8 cellular contexts compared by ENCODE assay signal in genomic region chr19:13014101-13014920, GRCh38. TPM values are rescaled to one million over a fixed set of nuclear protein-coding genes. Genes with fewer than 3 reads are reported as not detected.
DNase-seq lines count a peak whose midpoint lies in the region; ATAC-seq and TF ChIP-seq lines count a peak whose summit lies in the region.

No MANE protein-coding gene starts in this region.

- no peaks in the 10 kb centered on the region for H3K9me3 ChIP-seq in BLaER1 treated with 17β-estradiol and CSF1 and Interleukin-3, amounts not matched to agents 10 nM and 100 nM (replicated peaks in 1 of 11)
- H3K9me3 ChIP-seq in Panc1 (ENCODE audit: control insufficient read depth, insufficient read depth, low read depth, low read length) = no peaks in the 10 kb centered on the region

- H3K9ac ChIP-seq in BLaER1 treated with 17β-estradiol and CSF1 and Interleukin-3, amounts not matched to agents 10 nM and 100 nM = peak overlapping the region; percentile 54 to 80 (median 68)

- peak; percentile 17; the same call in 1 of the 2 replicates for ATAC-seq in Panc1

- peaks cover 90 to 100% (median 98%) of the 10 kb centered on the region in 11 experiments for H3K27me3 ChIP-seq in BLaER1 treated with 17β-estradiol and CSF1 and Interleukin-3, amounts not matched to agents 10 nM and 100 nM
- no peaks in the 10 kb centered on the region for H3K27me3 ChIP-seq in Panc1 (ENCODE audit: control insufficient read depth, insufficient read depth, low read length)

- H3K36me3 Mint-ChIP-seq in endothelial cell (ENCODE audit: low read depth, unreplicated experiment) (no peaks in the 10 kb centered on the region), progenitor cell of endocrine pancreas (ENCODE audit: insufficient read depth) (no peaks in the 10 kb centered on the region), nephron progenitor cell (ENCODE audit: low read depth) (no peaks in the 10 kb centered on the region)

- no peaks in the 10 kb centered on the region for H3K36me3 ChIP-seq in BLaER1 treated with 17β-estradiol and CSF1 and Interleukin-3, amounts not matched to agents 10 nM and 100 nM
- H3K36me3 ChIP-seq in Panc1 (ENCODE audit: control insufficient read depth, insufficient read depth, low read length) = no peaks in the 10 kb centered on the region

- peak overlapping the region; percentile 77 to 99 (median 91) for H3K4me2 ChIP-seq in BLaER1 treated with 17β-estradiol and CSF1 and Interleukin-3, amounts not matched to agents 10 nM and 100 nM

- H3K4me1 ChIP-seq in BLaER1 treated with 17β-estradiol and CSF1 and Interleukin-3, amounts not matched to agents 10 nM and 100 nM = peaks cover 60 to 99% (median 91%) of the 10 kb centered on the region in 10 experiments
- H3K4me1 ChIP-seq in Panc1 (ENCODE audit: control insufficient read depth, insufficient read depth, low read length) = peaks cover 64% of the 10 kb centered on the region

- H3K27ac ChIP-seq in BLaER1 treated with 17β-estradiol and CSF1 and Interleukin-3, amounts not matched to agents 10 nM and 100 nM = peak overlapping the region in 8 of 11 experiments; percentile 54 to 75 (median 66); a peak in 15 of 22 replicates
- H3K27ac ChIP-seq in Panc1 (ENCODE audit: low read length) = peak overlapping the region; percentile 99

- CTCF ChIA-PET in Panc1 (lab: Charles Lee) (no interaction called here), GM10248 (lab: Yijun Ruan, JAX) (interaction anchor here (1.2 to 2.6 kb wide), 11 partner anchors 16 to 91 kb away, joined by 3 to 15 read pairs (median 6); no protein-coding TSS in a partner anchor)

- H3K27ac Mint-ChIP-seq in endothelial cell (ENCODE audit: unreplicated experiment) (no peak overlapping the region), progenitor cell of endocrine pancreas (no peak overlapping the region), nephron progenitor cell (no peak overlapping the region)

- no peaks in the 10 kb centered on the region for H3K9me3 Mint-ChIP-seq in endothelial cell (ENCODE audit: unreplicated experiment)
- H3K9me3 Mint-ChIP-seq in progenitor cell of endocrine pancreas (ENCODE audit: low read depth) = no peaks in the 10 kb centered on the region
- H3K9me3 Mint-ChIP-seq in nephron progenitor cell = no peaks in the 10 kb centered on the region

- H3K27me3 Mint-ChIP-seq in endothelial cell (ENCODE audit: unreplicated experiment) (peaks cover 46% of the 10 kb centered on the region), progenitor cell of endocrine pancreas (peaks cover 93% of the 10 kb centered on the region), nephron progenitor cell (ENCODE audit: low read depth, poor library complexity) (peaks cover 100% of the 10 kb centered on the region)

- BruUV-seq in Panc1 (replicated peaks; lab: Mats Ljungman, UMichigan) = TSS peak; percentile 51

- intact Hi-C loops in Panc1 (cut with micrococcal nuclease; ENCODE audit: unreplicated experiment) = no loop called here

- DNase-seq in Panc1 (ENCODE audit: low read depth, low spot score) (no peak), endothelial cell (ENCODE audit: low spot score) (no peak), nucleus accumbens (lab: John Stamatoyannopoulos, UW) (peak in 45 of 56 donors; percentile 33 to 84 (median 62)), GM10248 (ENCODE audit: extremely low spot score) (no peak), OCI-M1 (lab: John Stamatoyannopoulos, UW) (no peak), progenitor cell of endocrine pancreas (ENCODE audit: low spot score, unreplicated experiment) (no peak), nephron progenitor cell (no peak)

- TF ChIP-seq CTCF in Panc1 (IDR thresholded peaks at IDR 0.05) (no peak), endothelial cell (IDR thresholded peaks at IDR 0.05; ENCODE audit: unreplicated experiment) (no peak), GM10248 (IDR thresholded peaks at IDR 0.05; ENCODE audit: control extremely low read depth, extremely low read depth, low read depth, missing control alignments) (no peak), progenitor cell of endocrine pancreas (IDR thresholded peaks at IDR 0.05; ENCODE audit: unreplicated experiment) (no peak), nephron progenitor cell (IDR thresholded peaks at IDR 0.05) (no peak)

- in situ Hi-C loops in Panc1 (cut with HindIII; ENCODE audit: low pct_unique_long_range_greater_than_20kb, low sequenced_read_pairs) = no loop called here

- POLR2A ChIA-PET in Panc1 (lab: Charles Lee) (interaction anchor here (0.7 to 0.8 kb wide), 2 partner anchors 26 to 112 kb away, joined by 5 to 7 read pairs; no protein-coding TSS in a partner anchor), GM10248 (lab: Yijun Ruan, JAX) (interaction anchor here (0.7 kb wide), 2 partner anchors 89 to 91 kb away, joined by 3 read pairs; no protein-coding TSS in a partner anchor)

- H3K4me3 ChIP-seq in BLaER1 treated with 17β-estradiol and CSF1 and Interleukin-3, amounts not matched to agents 10 nM and 100 nM = peak overlapping the region; percentile 45 to 66 (median 54)
- H3K4me3 ChIP-seq in Panc1 (ENCODE audit: low read depth in 2 of 2, low read length in 2 of 2) = peak overlapping the region; percentile 21 to 51

- H3K4me3 Mint-ChIP-seq in endothelial cell (ENCODE audit: unreplicated experiment) (peak overlapping the region; percentile 49), progenitor cell of endocrine pancreas (ENCODE audit: low read depth) (no peak overlapping the region), nephron progenitor cell (no peak overlapping the region)

- H3K4me1 Mint-ChIP-seq in endothelial cell (ENCODE audit: unreplicated experiment) (peaks cover 40% of the 10 kb centered on the region), progenitor cell of endocrine pancreas (ENCODE audit: low read depth) (no peaks in the 10 kb centered on the region), nephron progenitor cell (peaks cover 16% of the 10 kb centered on the region)

- peaks cover 3 to 98% (median 87%) of the 10 kb centered on the region in 11 experiments; a peak in 21 of 22 replicates for H4K20me1 ChIP-seq in BLaER1 treated with 17β-estradiol and CSF1 and Interleukin-3, amounts not matched to agents 10 nM and 100 nM

RNA-seq across cellular contexts. Expression of gene NFIX, which starts 19.0 kb away (rescaled TPM):
- total RNA-seq in Panc1 (2021; ENCODE audit: unreplicated experiment) (144 TPM), endothelial cell (ENCODE audit: unreplicated experiment) (9.9 TPM), progenitor cell of endocrine pancreas (0.46 and 0.51 TPM in 2 replicates)
- 107 TPM for polyA plus RNA-seq in Panc1 (2012; ENCODE audit: insufficient read length)

RNA-seq across cellular contexts. Expression of gene DAND5, which starts 44.9 kb away (rescaled TPM):
- 0.54 TPM for total RNA-seq in Panc1 (2021; ENCODE audit: unreplicated experiment)
- 1.5 TPM for polyA plus RNA-seq in Panc1 (2012; ENCODE audit: insufficient read length)
- total RNA-seq in endothelial cell (ENCODE audit: unreplicated experiment) = 0.69 TPM
- total RNA-seq in progenitor cell of endocrine pancreas = not detected in 2 replicates

RNA-seq across cellular contexts. Expression of gene GADD45GIP1, which starts 57.3 kb away (rescaled TPM):
- total RNA-seq in Panc1 (2021; ENCODE audit: unreplicated experiment) = 36.7 TPM
- 86.1 TPM for polyA plus RNA-seq in Panc1 (2012; ENCODE audit: insufficient read length)
- 20.8 TPM for total RNA-seq in endothelial cell (ENCODE audit: unreplicated experiment)
- total RNA-seq in progenitor cell of endocrine pancreas = 16.8 and 20.8 TPM in 2 replicates

Comparison
In these comparisons a context has a peak if more than half of its experiments do, and no peak if none do; other contexts are left out.
1. DNase-seq: peak in nucleus accumbens (45 of 56); none in Panc1 (single experiment), endothelial cell (single experiment), GM10248 (single experiment), OCI-M1 (single experiment), progenitor cell of endocrine pancreas (single experiment) and nephron progenitor cell (single experiment).
2. RNA of gene NFIX, which starts 19.0 kb away (total RNA-seq): 144 TPM in Panc1 (single experiment); 9.9 TPM in endothelial cell (single experiment) and 0.46 to 0.51 TPM in progenitor cell of endocrine pancreas; every median in the first group is over 10 times any median in the second.